27 cellular contexts compared by ENCODE assay signal in the genomic region with DNA sequence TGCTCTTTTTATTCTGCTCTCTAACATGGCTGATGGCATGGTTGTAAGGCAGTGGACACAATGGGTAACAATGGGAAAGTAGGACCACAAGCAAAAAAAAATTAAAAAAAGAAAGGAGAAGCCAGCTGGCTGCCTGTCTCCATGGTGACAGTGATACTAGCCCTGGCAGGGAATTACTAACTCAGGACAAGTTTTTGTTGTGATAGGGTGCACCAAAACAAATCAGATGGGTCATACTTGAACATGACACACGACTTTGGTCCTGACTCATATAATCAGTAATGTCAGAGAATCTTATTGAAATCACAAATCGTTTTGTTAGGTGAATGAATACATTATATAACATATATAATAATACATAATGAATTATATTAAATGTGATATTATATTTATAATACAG.
A peak's percentile ranks its signal among the peaks of the same experiment; 100 is the strongest.
DNase-seq lines count a peak whose midpoint lies in the region; ATAC-seq and TF ChIP-seq lines count a peak whose summit lies in the region.
"Had no signal": no experiment of that assay in that cellular context is flagged by ENCODE, and none has a peak within 500 bp of the region (broad histone marks: within the 10 kb centered on the region; RNA-seq: fewer than 3 reads in every experiment).

No MANE protein-coding gene starts in this region.

- H3K9me3 Mint-ChIP-seq in GM23338 (peaks cover 4% of the 10 kb centered on the region; the same call in 1 of the 3 replicates), osteocyte (ENCODE audit: unreplicated experiment) (peaks cover 3% of the 10 kb centered on the region)

- H3K36me3 ChIP-seq in GM23338 (ENCODE audit: insufficient read depth): no peaks in the 10 kb centered on the region
- H3K36me3 ChIP-seq: BLaER1, MG63 had no signal

- H3K27ac Mint-ChIP-seq in GM23338: no peak overlapping the region
- no peak overlapping the region for H3K27ac Mint-ChIP-seq in osteocyte (ENCODE audit: unreplicated experiment)
- H3K27ac Mint-ChIP-seq: CD4-positive, CD25-positive, alpha-beta regulatory T cell; T-cell had no signal

- H3K4me1 ChIP-seq in GM23338 (ENCODE audit: insufficient read depth): no peaks in the 10 kb centered on the region
- H3K4me1 ChIP-seq in foreskin keratinocyte: no peaks in the 10 kb centered on the region
- H3K4me1 ChIP-seq: BLaER1 had no signal

- H3K27ac ChIP-seq in GM23338 (ENCODE audit: low read depth) (no peak overlapping the region), foreskin keratinocyte (no peak overlapping the region)
- H3K27ac ChIP-seq: BLaER1 had no signal

- H3K4me1 Mint-ChIP-seq in GM23338 (peaks cover 8% of the 10 kb centered on the region), osteocyte (ENCODE audit: unreplicated experiment) (no peaks in the 10 kb centered on the region)
- H3K4me1 Mint-ChIP-seq: CD4-positive, CD25-positive, alpha-beta regulatory T cell; T-cell had no signal

- no peak for TF ChIP-seq CTCF in GM23338 (conservative IDR thresholded peaks at IDR 0.05; ENCODE audit: low read depth in 2 of 2)
- no peak for TF ChIP-seq CTCF in foreskin keratinocyte (conservative IDR thresholded peaks at IDR 0.05)
- no peak for TF ChIP-seq CTCF in osteocyte (IDR thresholded peaks at IDR 0.05)

- no peak overlapping the region for H3K4me2 ChIP-seq in GM23338
- H3K4me2 ChIP-seq: BLaER1 had no signal

- no peaks in the 10 kb centered on the region for H3K27me3 Mint-ChIP-seq in GM23338 (ENCODE audit: insufficient read depth, low read depth, poor library complexity)
- peaks cover 14% of the 10 kb centered on the region for H3K27me3 Mint-ChIP-seq in osteocyte (ENCODE audit: unreplicated experiment)
- H3K27me3 Mint-ChIP-seq: CD4-positive, CD25-positive, alpha-beta regulatory T cell; T-cell had no signal

- H2AFZ ChIP-seq in GM23338: no peak overlapping the region

- H3K79me2 ChIP-seq in GM23338 (replicated peaks; ENCODE audit: insufficient read depth): no peaks in the 10 kb centered on the region

- H3K4me3 Mint-ChIP-seq in GM23338 (no peak overlapping the region), osteocyte (ENCODE audit: unreplicated experiment) (no peak overlapping the region)
- H3K4me3 Mint-ChIP-seq: CD4-positive, CD25-positive, alpha-beta regulatory T cell; T-cell had no signal

- ATAC-seq in GM23338: no peak
- peak; percentile 76 for ATAC-seq in foreskin keratinocyte
- no peak for ATAC-seq in GM18867 (IDR thresholded peaks at IDR 0.05; ENCODE audit: unreplicated experiment)
- ATAC-seq: HepG2, PC-3, Right ventricle myocardium inferior, T-cell had no signal

- no peaks in the 10 kb centered on the region for H4K20me1 ChIP-seq in GM23338 (replicated peaks; ENCODE audit: insufficient read depth)
- H4K20me1 ChIP-seq: BLaER1 had no signal

- H3K36me3 Mint-ChIP-seq in GM23338 (ENCODE audit: low read depth) (peaks cover 4% of the 10 kb centered on the region; the same call in 2 of the 3 replicates), osteocyte (ENCODE audit: unreplicated experiment) (no peaks in the 10 kb centered on the region)
- H3K36me3 Mint-ChIP-seq: CD4-positive, CD25-positive, alpha-beta regulatory T cell; T-cell had no signal

- peak; percentile 20 for DNase-seq in NCI-H748 (lab: John Stamatoyannopoulos, UW; ENCODE audit: unreplicated experiment)
- DNase-seq in NCI-H748 treated with DMSO at 0.1 percent for 48 hours (lab: John Stamatoyannopoulos, UW): no peak
- DNase-seq in GM23338 (ENCODE audit: low spot score): peak; percentile 7
- DNase-seq in M059J (ENCODE audit: low read depth): peak; percentile 33
- DNase-seq in foreskin keratinocyte: peak in 1 of 2 donors; percentile 14
- no peak for DNase-seq in occipital lobe (lab: John Stamatoyannopoulos, UW)
- no peak for DNase-seq in osteocyte (ENCODE audit: extremely low spot score, unreplicated experiment)
- DNase-seq: CD4-positive, CD25-positive, alpha-beta regulatory T cell; DMS153; GOT3; HCEC 1CT; Kasumi-1; MG63; NCI-H1417; NCI-H1694; NCI-H2081; NCI-H2171 treated with DMSO at 0.1 percent for 48 hours; NCI-H345; NCI-H510A treated with DMSO at 0.1 percent for 48 hours; NCI-H774; NK-92 treated with Interleukin-12 subunit alpha and Interleukin-12 subunit beta, amount 100 ng/mL, for 24 hours; PC-3; T-cell had no signal

- H3K4me3 ChIP-seq in GM23338: no peak overlapping the region
- H3K4me3 ChIP-seq: BLaER1, MG63 had no signal

- H3K9me2 ChIP-seq in GM23338 (ENCODE audit: insufficient read depth): 0 out of 2 replicates have a peak, but pooled peaks cover 3% of the 10 kb centered on the region

- H3K27me3 ChIP-seq in GM23338 (ENCODE audit: insufficient read depth) (no peaks in the 10 kb centered on the region), foreskin keratinocyte (no peaks in the 10 kb centered on the region)
- H3K27me3 ChIP-seq: BLaER1, MG63 had no signal

- no peaks in the 10 kb centered on the region for H3F3A ChIP-seq in GM23338 (replicated peaks; ENCODE audit: low read depth)

TF ChIP-seq in GM23338, 12 proteins besides CTCF, POLR2A, EP300 and RAD21:
- TF ChIP-seq EZH2 (IDR thresholded peaks at IDR 0.05; ENCODE audit: low read depth, unreplicated experiment) (no peak), EZH2phosphoT487 (IDR thresholded peaks at IDR 0.05; ENCODE audit: unreplicated experiment) (no peak), JUNB (IDR thresholded peaks at IDR 0.05; ENCODE audit: unreplicated experiment) (no peak)
- TF ChIP-seq, protein P1, sequence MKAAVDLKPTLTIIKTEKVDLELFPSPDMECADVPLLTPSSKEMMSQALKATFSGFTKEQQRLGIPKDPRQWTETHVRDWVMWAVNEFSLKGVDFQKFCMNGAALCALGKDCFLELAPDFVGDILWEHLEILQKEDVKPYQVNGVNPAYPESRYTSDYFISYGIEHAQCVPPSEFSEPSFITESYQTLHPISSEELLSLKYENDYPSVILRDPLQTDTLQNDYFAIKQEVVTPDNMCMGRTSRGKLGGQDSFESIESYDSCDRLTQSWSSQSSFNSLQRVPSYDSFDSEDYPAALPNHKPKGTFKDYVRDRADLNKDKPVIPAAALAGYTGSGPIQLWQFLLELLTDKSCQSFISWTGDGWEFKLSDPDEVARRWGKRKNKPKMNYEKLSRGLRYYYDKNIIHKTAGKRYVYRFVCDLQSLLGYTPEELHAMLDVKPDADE (IDR thresholded peaks at IDR 0.05): no peak

Comparison
In these comparisons a context has a peak if more than half of its experiments do, and no peak if none do; other contexts are left out.
1. DNase-seq: peak in NCI-H748 (single experiment), GM23338 (single experiment) and M059J (single experiment); none in NCI-H748 treated with DMSO at 0.1 percent for 48 hours (single experiment), occipital lobe (single experiment) and osteocyte (single experiment).